ENCODE assay signal across 24 cellular contexts in genomic region chr6:84403545-84403944, GRCh38.
"Had no signal": no experiment of that assay in that cellular context is flagged by ENCODE, and none has a peak within 500 bp of the region (broad histone marks: within the 10 kb centered on the region; RNA-seq: fewer than 3 reads in every experiment).

No MANE protein-coding gene starts in this region.

- H3K9ac ChIP-seq: KMS-11 had no signal

- ATAC-seq: HepG2, K562 had no signal

- H3K27ac ChIP-seq: KMS-11, SJSA1, SK-N-MC had no signal

- H3K4me2 ChIP-seq: KMS-11 had no signal

- H3K4me3 ChIP-seq: K562, SJSA1, SK-N-MC had no signal

- H3K36me3 Mint-ChIP-seq: IgD-negative memory B cell had no signal

- H3K9me3 Mint-ChIP-seq: IgD-negative memory B cell had no signal

- H3K4me3 Mint-ChIP-seq: IgD-negative memory B cell had no signal

- H3K27ac Mint-ChIP-seq: IgD-negative memory B cell had no signal

- H3K27me3 ChIP-seq: SJSA1 had no signal

- H3K4me1 Mint-ChIP-seq: IgD-negative memory B cell had no signal

- DNase-seq: MV-4-11, NCI-H1048, NCI-H1105, NCI-H1417, NCI-H1436 treated with DMSO at 0.1 percent for 48 hours, NCI-H1694, NCI-H187 treated with DMSO at 0.1 percent for 48 hours, NCI-H2029 treated with DMSO at 0.1 percent for 48 hours, NCI-H2171, NCI-H226, NCI-H446, NCI-H510A, NCI-H524 treated with DMSO at 0.1 percent for 48 hours, NCI-H69, NCI-H774, Right ventricle myocardium superior, RPMI8226, SIG-M5 had no signal

- H3K27me3 Mint-ChIP-seq: IgD-negative memory B cell had no signal

- H3K36me3 ChIP-seq: SJSA1 had no signal

- H3K9me3 ChIP-seq: SJSA1 had no signal
